8 cellular contexts compared by ENCODE assay signal in genomic region chr1:120723358-120723714, GRCh38. TPM values are rescaled to one million over a fixed set of nuclear protein-coding genes. Genes with fewer than 3 reads are reported as not detected.
DNase-seq lines count a peak whose midpoint lies in the region; ATAC-seq and TF ChIP-seq lines count a peak whose summit lies in the region.
"Not testable (repeated sequence)": the region's sequence is repeated elsewhere in the genome, so short reads cannot be mapped to it uniquely, and the experiment has no call there.

No MANE protein-coding gene starts in this region.

- not testable (repeated sequence) for H3K27me3 ChIP-seq in CD4-positive, CD25-positive, alpha-beta regulatory T cell (ENCODE audit: control insufficient read depth, insufficient read depth, low read length); HCT116 (ENCODE audit: insufficient read depth, low read length); SU-DHL-6 (ENCODE audit: low read length); dorsolateral prefrontal cortex; gastrocnemius medialis

- RAD21 ChIA-PET in HCT116 (lab: Charles Lee; ENCODE audit: low non-redundant PET in 1 of 2, low total read pairs in 2 of 2, uncharacterized antibody in 2 of 2, unreplicated experiment in 2 of 2): not testable (repeated sequence)

- not testable (repeated sequence) for H3K9ac ChIP-seq in HCT116 (ENCODE audit: low read length); SU-DHL-6 (ENCODE audit: low read length)

- not testable (repeated sequence) for BruUV-seq in HCT116 (replicated peaks; lab: Mats Ljungman, UMichigan)

- not testable (repeated sequence) for H3K36me3 ChIP-seq in CD4-positive, CD25-positive, alpha-beta regulatory T cell (ENCODE audit: control insufficient read depth, insufficient read depth, low read length); HCT116 (ENCODE audit: control insufficient read depth in 1 of 2, insufficient read depth in 2 of 2, low read length in 2 of 2); SU-DHL-6 (ENCODE audit: low read length); gastrocnemius medialis

- not testable (repeated sequence) for DNase-seq in CD4-positive, CD25-positive, alpha-beta regulatory T cell; HCT116 (ENCODE audit: low read depth, low spot score); activated T-cell treated with anti-CD3 and anti-CD28 coated beads, Interleukin-2, amount 50 U/mL, for 4 hours; dorsolateral prefrontal cortex; immature natural killer cell; gastrocnemius medialis
- peak in 2 of 10 donors; percentile 0 to 16 for DNase-seq in naive thymus-derived CD8-positive, alpha-beta T cell

- H3K9me3 ChIP-seq in CD4-positive, CD25-positive, alpha-beta regulatory T cell (ENCODE audit: control insufficient read depth in 2 of 2, low read length in 2 of 2); HCT116 (ENCODE audit: control insufficient read depth in 1 of 2, insufficient read depth in 1 of 2, low read depth in 1 of 2, low read length in 2 of 2); SU-DHL-6 (ENCODE audit: insufficient read depth, low read length); gastrocnemius medialis: not testable (repeated sequence)

- H3K4me2 ChIP-seq in HCT116 (ENCODE audit: low read length): peak overlapping the region; percentile 47
- peak overlapping the region; percentile 20 for H3K4me2 ChIP-seq in SU-DHL-6 (ENCODE audit: low read depth, low read length, poor library complexity, severe bottlenecking)

- not testable (repeated sequence) for TF ChIP-seq POLR2A in HCT116 (IDR thresholded peaks at IDR 0.05; ENCODE audit: borderline replicate concordance, extremely low read depth, insufficient read depth, insufficient read length); gastrocnemius medialis (IDR thresholded peaks at IDR 0.05)

- H3K27ac ChIP-seq in CD4-positive, CD25-positive, alpha-beta regulatory T cell (ENCODE audit: insufficient read depth, low read length, poor library complexity, severe bottlenecking); HCT116 (ENCODE audit: low read depth, low read length); SU-DHL-6 (ENCODE audit: low read depth, low read length); dorsolateral prefrontal cortex; gastrocnemius medialis: not testable (repeated sequence)

- H3K4me3 ChIP-seq in CD4-positive, CD25-positive, alpha-beta regulatory T cell (ENCODE audit: low read depth, low read length); SU-DHL-6 (ENCODE audit: insufficient read depth, low read length, poor library complexity, severe bottlenecking): not testable (repeated sequence)
- H3K4me3 ChIP-seq in HCT116 (replicated peaks in 1 of 2; ENCODE audit: low read depth in 1 of 2, low read length in 2 of 2) (peak overlapping the region; percentile 15 to 34; a peak in 2 of 4 replicates), dorsolateral prefrontal cortex (peak overlapping the region in 33 of 59 donors; percentile 4 to 81 (median 67)), gastrocnemius medialis (peak overlapping the region in 1 of 4 donors; percentile 76)

- H3F3A ChIP-seq in SU-DHL-6 (ENCODE audit: insufficient read depth): not testable (repeated sequence)

- peak overlapping the region in 3 of 4 donors; percentile 68 to 79 (median 73) for H3K4me3 Mint-ChIP-seq in CD4-positive, CD25-positive, alpha-beta regulatory T cell
- H3K4me3 Mint-ChIP-seq in activated T-cell treated with anti-CD3 and anti-CD28 coated beads, Interleukin-2, amount 50 U/mL, for 4 hours: peak overlapping the region; percentile 73
- H3K4me3 Mint-ChIP-seq in immature natural killer cell: peak overlapping the region in 4 of 5 donors; percentile 32 to 77 (median 69)
- H3K4me3 Mint-ChIP-seq in naive thymus-derived CD8-positive, alpha-beta T cell: peak overlapping the region in 7 of 10 donors; percentile 47 to 82 (median 70)

- peak in 1 of 2 donors; percentile 24 for ATAC-seq in CD4-positive, CD25-positive, alpha-beta regulatory T cell (ENCODE audit: low read depth in 2 of 2)
- ATAC-seq in HCT116: not testable (repeated sequence)
- ATAC-seq in activated T-cell treated with anti-CD3 and anti-CD28 coated beads, Interleukin-2, amount 50 U/mL, for 4 hours: peak in 1 of 2 donors; percentile 38
- ATAC-seq in naive thymus-derived CD8-positive, alpha-beta T cell: peak in 1 of 2 donors; percentile 46
- ATAC-seq in gastrocnemius medialis: peak; percentile 33 to 44

- not testable (repeated sequence) for TF ChIP-seq RAD21 in HCT116 (IDR thresholded peaks at IDR 0.05; ENCODE audit: low read depth)

- H3K4me1 Mint-ChIP-seq in CD4-positive, CD25-positive, alpha-beta regulatory T cell; activated T-cell treated with anti-CD3 and anti-CD28 coated beads, Interleukin-2, amount 50 U/mL, for 4 hours (ENCODE audit: low read depth); immature natural killer cell; naive thymus-derived CD8-positive, alpha-beta T cell: not testable (repeated sequence)

- intact Hi-C loops in HCT116 (cut with micrococcal nuclease); dorsolateral prefrontal cortex (cut with DNase I); gastrocnemius medialis (cut with DNase I; ENCODE audit: low total_unique reads): not testable (repeated sequence)

- not testable (repeated sequence) for H2AFZ ChIP-seq in HCT116 (ENCODE audit: low read depth, low read length, poor library complexity, severe bottlenecking); SU-DHL-6 (ENCODE audit: low read depth, low read length, severe bottlenecking)

- not testable (repeated sequence) for H3K79me2 ChIP-seq in HCT116 (ENCODE audit: insufficient read depth, low read length); SU-DHL-6 (ENCODE audit: insufficient read depth, low read length)

- not testable (repeated sequence) for H3K27ac Mint-ChIP-seq in CD4-positive, CD25-positive, alpha-beta regulatory T cell; immature natural killer cell; naive thymus-derived CD8-positive, alpha-beta T cell

- not testable (repeated sequence) for H3K9me3 Mint-ChIP-seq in CD4-positive, CD25-positive, alpha-beta regulatory T cell; activated T-cell treated with anti-CD3 and anti-CD28 coated beads, Interleukin-2, amount 50 U/mL, for 4 hours; immature natural killer cell; naive thymus-derived CD8-positive, alpha-beta T cell

- not testable (repeated sequence) for H4K20me1 ChIP-seq in HCT116 (ENCODE audit: insufficient read depth); SU-DHL-6 (ENCODE audit: low read depth, low read length)

- in situ Hi-C loops in gastrocnemius medialis (cut with MboI; ENCODE audit: low sequenced_read_pairs in 4 of 4): not testable (repeated sequence)

- CTCF ChIA-PET in HCT116 (lab: Charles Lee): not testable (repeated sequence)

- not testable (repeated sequence) for TF ChIP-seq CTCF in HCT116 (IDR thresholded peaks at IDR 0.05 in 2 of 3, conservative IDR thresholded peaks at IDR 0.05 in 1 of 3; ENCODE audit: borderline replicate concordance in 1 of 3, insufficient read depth in 1 of 3, low read depth in 2 of 3, low read length in 2 of 3); SU-DHL-6 (IDR thresholded peaks at IDR 0.05; ENCODE audit: insufficient read depth, low read length, poor library complexity, severe bottlenecking); dorsolateral prefrontal cortex (IDR thresholded peaks at IDR 0.05 in 54 of 56, conservative IDR thresholded peaks at IDR 0.05 in 2 of 56; ENCODE audit: low read depth in 1 of 56, partially characterized antibody in 56 of 56); gastrocnemius medialis (IDR thresholded peaks at IDR 0.05 in 4 of 5, conservative IDR thresholded peaks at IDR 0.05 in 1 of 5)

- not testable (repeated sequence) for H3K36me3 Mint-ChIP-seq in CD4-positive, CD25-positive, alpha-beta regulatory T cell; activated T-cell treated with anti-CD3 and anti-CD28 coated beads, Interleukin-2, amount 50 U/mL, for 4 hours (ENCODE audit: insufficient read depth); immature natural killer cell; naive thymus-derived CD8-positive, alpha-beta T cell

- POLR2A ChIA-PET in HCT116 (lab: Charles Lee); naive thymus-derived CD8-positive, alpha-beta T cell (lab: Charles Lee): not testable (repeated sequence)

- H3K4me1 ChIP-seq in CD4-positive, CD25-positive, alpha-beta regulatory T cell (ENCODE audit: control insufficient read depth, insufficient read depth, low read length, poor library complexity, severe bottlenecking); HCT116 (ENCODE audit: control insufficient read depth in 1 of 2, insufficient read depth in 2 of 2, low read length in 2 of 2); gastrocnemius medialis: not testable (repeated sequence)

- H3K9me2 ChIP-seq in HCT116 (ENCODE audit: insufficient read depth); SU-DHL-6 (replicated peaks; ENCODE audit: insufficient read depth, low read length): not testable (repeated sequence)

- H3K27me3 Mint-ChIP-seq in CD4-positive, CD25-positive, alpha-beta regulatory T cell; activated T-cell treated with anti-CD3 and anti-CD28 coated beads, Interleukin-2, amount 50 U/mL, for 4 hours (ENCODE audit: low read depth); immature natural killer cell (ENCODE audit: low read depth in 3 of 3); naive thymus-derived CD8-positive, alpha-beta T cell: not testable (repeated sequence)

RNA-seq across cellular contexts. Expression of gene NBPF26, which starts 0.4 kb away (rescaled TPM):
- total RNA-seq in CD4-positive, CD25-positive, alpha-beta regulatory T cell: 70.8 TPM
- polyA plus RNA-seq in CD4-positive, CD25-positive, alpha-beta regulatory T cell: 1 to 10 TPM; 3.3 to 4.8 (median 3.8) TPM
- total RNA-seq in HCT116 (2021; ENCODE audit: unreplicated experiment) (15.8 TPM), dorsolateral prefrontal cortex (10 to 100 TPM in 107 of 120 experiments, 1 to 10 TPM in 12, under 1 TPM in 1; 0.63 to 75.6 (median 25.6) TPM), gastrocnemius medialis (1 to 10 TPM; 3.1 to 7.2 (median 6.6) TPM)
- polyA plus RNA-seq in HCT116 (2012): 12.9 and 13.5 TPM in 2 replicates
- total RNA-seq in activated T-cell treated with anti-CD3 and anti-CD28 coated beads, Interleukin-2, amount 50 U/mL, for 4 hours: 10 to 100 TPM; 10.0 to 26.7 (median 13.8) TPM
- polyA plus RNA-seq in immature natural killer cell: 1 to 10 TPM; 2.0 to 4.0 (median 2.7) TPM
- total RNA-seq in naive thymus-derived CD8-positive, alpha-beta T cell: 10 to 100 TPM; 57.0 to 59.6 TPM
- polyA plus RNA-seq in naive thymus-derived CD8-positive, alpha-beta T cell: 1 to 10 TPM; 2.2 to 6.1 (median 4.3) TPM
